Comparison of ENCODE assay signal across 27 cellular contexts in genomic region chr3:11878837-11879236, GRCh38. TPM values are rescaled to one million over a fixed set of nuclear protein-coding genes. Genes with fewer than 3 reads are reported as not detected.
A peak's percentile ranks its signal among the peaks of the same experiment; 100 is the strongest.
DNase-seq lines count a peak whose midpoint lies in the region; ATAC-seq and TF ChIP-seq lines count a peak whose summit lies in the region.
"Had no signal": no experiment of that assay in that cellular context is flagged by ENCODE, and none has a peak within 500 bp of the region (broad histone marks: within the 10 kb centered on the region; RNA-seq: fewer than 3 reads in every experiment).

No MANE protein-coding gene starts in this region.

- H2AFZ ChIP-seq in DND-41 (ENCODE audit: low read depth, low read length): no peak overlapping the region
- H2AFZ ChIP-seq in OCI-LY3 (ENCODE audit: low read depth, low read length): no peak overlapping the region
- H2AFZ ChIP-seq: PC-9 had no signal

- in situ Hi-C loops in ACHN (cut with HindIII; ENCODE audit: low pct_ligation_motif_present, low pct_unique_long_range_greater_than_20kb, low sequenced_read_pairs): no loop called here

- peak; percentile 2 for DNase-seq in ACHN
- no peak for DNase-seq in DND-41
- no peak for DNase-seq in foreskin keratinocyte
- DNase-seq in DMS114 treated with DMSO at 0.1 percent for 48 hours (lab: John Stamatoyannopoulos, UW; ENCODE audit: unreplicated experiment): no peak
- DNase-seq in CD8-positive, alpha-beta T cell: no peak
- no peak for DNase-seq in DMS79 treated with DMSO at 0.1 percent for 48 hours (lab: John Stamatoyannopoulos, UW)
- DNase-seq: amniotic stem cell; cerebellar nuclear complex; COR-L47; DMS79; esophagus squamous epithelium; heart right ventricle; NCI-H1105; NK-92 treated with Interleukin-12 subunit alpha and Interleukin-12 subunit beta, amount 100 ng/mL, for 24 hours; pancreas; PC-9; stimulated activated naive CD4-positive, alpha-beta T cell; T-helper 2 cell had no signal

- CTCF ChIA-PET in CD8-positive, alpha-beta T cell (lab: Charles Lee): no interaction called here

- no peak overlapping the region for H3K4me3 Mint-ChIP-seq in CD8-positive, alpha-beta T cell
- H3K4me3 Mint-ChIP-seq: activated naive CD4-positive, alpha-beta T cell treated with anti-CD3 and anti-CD28 coated beads, Interleukin-2, amount 50 U/mL, for 24 hours; brain; memory B cell; type B pancreatic cell had no signal

- H3K27ac Mint-ChIP-seq in CD8-positive, alpha-beta T cell: no peak overlapping the region
- H3K27ac Mint-ChIP-seq: activated naive CD4-positive, alpha-beta T cell treated with anti-CD3 and anti-CD28 coated beads, Interleukin-2, amount 50 U/mL, for 24 hours; brain; memory B cell; type B pancreatic cell had no signal

- H3K4me1 ChIP-seq in DND-41 (ENCODE audit: insufficient read depth, low read length): no peaks in the 10 kb centered on the region
- no peaks in the 10 kb centered on the region for H3K4me1 ChIP-seq in OCI-LY3 (ENCODE audit: low read length)
- H3K4me1 ChIP-seq in foreskin keratinocyte: no peaks in the 10 kb centered on the region
- no peaks in the 10 kb centered on the region for H3K4me1 ChIP-seq in CD8-positive, alpha-beta T cell (ENCODE audit: insufficient read depth, low read length)
- H3K4me1 ChIP-seq: BLaER1 treated with 17β-estradiol and CSF1 and Interleukin-3, amounts not matched to agents 10 nM and 100 nM; esophagus squamous epithelium; heart right ventricle; pancreas had no signal

- intact Hi-C loops in CD8-positive, alpha-beta T cell (cut with DNase I, micrococcal nuclease): no loop called here

- no peak overlapping the region for H3K9ac ChIP-seq in DND-41 (ENCODE audit: low read depth, low read length)
- H3K9ac ChIP-seq in OCI-LY3 (ENCODE audit: low read length): no peak overlapping the region
- H3K9ac ChIP-seq: BLaER1 treated with 17β-estradiol and CSF1 and Interleukin-3, amounts not matched to agents 10 nM and 100 nM had no signal

- TF ChIP-seq CTCF in DND-41 (IDR thresholded peaks at IDR 0.05; ENCODE audit: borderline replicate concordance, extremely low read depth, low read length, poor library complexity, severe bottlenecking): peak; percentile 47
- TF ChIP-seq CTCF in OCI-LY3 (IDR thresholded peaks at IDR 0.05; ENCODE audit: low read depth, low read length): 0 out of 2 replicates have a peak, but pooled peaks have one; percentile 7
- TF ChIP-seq CTCF in foreskin keratinocyte (conservative IDR thresholded peaks at IDR 0.05): peak; percentile 11
- no peak for TF ChIP-seq CTCF in CD8-positive, alpha-beta T cell (IDR thresholded peaks at IDR 0.05)

- no peak overlapping the region for H3K4me2 ChIP-seq in DND-41 (ENCODE audit: insufficient read depth, low read length)
- no peak overlapping the region for H3K4me2 ChIP-seq in OCI-LY3 (ENCODE audit: low read length)
- H3K4me2 ChIP-seq: BLaER1 treated with 17β-estradiol and CSF1 and Interleukin-3, amounts not matched to agents 10 nM and 100 nM; PC-9; smooth muscle cell had no signal

- no peaks in the 10 kb centered on the region for H3K4me1 Mint-ChIP-seq in CD8-positive, alpha-beta T cell (ENCODE audit: low read depth)
- H3K4me1 Mint-ChIP-seq: activated naive CD4-positive, alpha-beta T cell treated with anti-CD3 and anti-CD28 coated beads, Interleukin-2, amount 50 U/mL, for 24 hours; brain; memory B cell had no signal

- no peak for ATAC-seq in DND-41 (ENCODE audit: insufficient read depth, low read depth)
- ATAC-seq in foreskin keratinocyte: no peak
- ATAC-seq in CD8-positive, alpha-beta T cell: no peak
- ATAC-seq: heart right ventricle, left lobe of liver, pancreas, Right ventricle myocardium inferior had no signal

- H3K4me3 ChIP-seq in DND-41 (ENCODE audit: low read depth in 1 of 2, low read length in 2 of 2) (no peak overlapping the region), OCI-LY3 (ENCODE audit: low read length) (no peak overlapping the region)
- H3K4me3 ChIP-seq in CD8-positive, alpha-beta T cell (ENCODE audit: low read depth, low read length): no peak overlapping the region
- H3K4me3 ChIP-seq: BLaER1 treated with 17β-estradiol and CSF1 and Interleukin-3, amounts not matched to agents 10 nM and 100 nM; esophagus squamous epithelium; heart right ventricle; pancreas; PC-9; smooth muscle cell had no signal

- no peaks in the 10 kb centered on the region for H3K27me3 ChIP-seq in DND-41 (ENCODE audit: insufficient read depth, low read length, poor library complexity)
- H3K27me3 ChIP-seq in OCI-LY3 (ENCODE audit: low read depth, low read length): no peaks in the 10 kb centered on the region
- no peaks in the 10 kb centered on the region for H3K27me3 ChIP-seq in foreskin keratinocyte
- no peaks in the 10 kb centered on the region for H3K27me3 ChIP-seq in CD8-positive, alpha-beta T cell (ENCODE audit: insufficient read depth, low read length)
- H3K27me3 ChIP-seq: BLaER1 treated with 17β-estradiol and CSF1 and Interleukin-3, amounts not matched to agents 10 nM and 100 nM; pancreas had no signal

- H3K36me3 ChIP-seq in DND-41 (ENCODE audit: insufficient read depth, low read length): no peaks in the 10 kb centered on the region
- no peaks in the 10 kb centered on the region for H3K36me3 ChIP-seq in OCI-LY3 (replicated peaks; ENCODE audit: low read depth, low read length)
- no peaks in the 10 kb centered on the region for H3K36me3 ChIP-seq in CD8-positive, alpha-beta T cell (ENCODE audit: insufficient read depth, low read length)
- H3K36me3 ChIP-seq: BLaER1 treated with 17β-estradiol and CSF1 and Interleukin-3, amounts not matched to agents 10 nM and 100 nM; esophagus squamous epithelium; heart right ventricle; pancreas had no signal

- no peaks in the 10 kb centered on the region for H3K9me3 ChIP-seq in DND-41 (ENCODE audit: insufficient read depth, low read length, severe bottlenecking)
- no peaks in the 10 kb centered on the region for H3K9me3 ChIP-seq in OCI-LY3 (ENCODE audit: insufficient read depth, low read length)
- H3K9me3 ChIP-seq in CD8-positive, alpha-beta T cell (ENCODE audit: low read length): no peaks in the 10 kb centered on the region
- H3K9me3 ChIP-seq: BLaER1 treated with 17β-estradiol and CSF1 and Interleukin-3, amounts not matched to agents 10 nM and 100 nM; esophagus squamous epithelium; heart right ventricle; pancreas had no signal

- H3K79me2 ChIP-seq in DND-41 (ENCODE audit: insufficient read depth, low read length): no peaks in the 10 kb centered on the region
- H3K79me2 ChIP-seq in OCI-LY3 (ENCODE audit: low read length): no peaks in the 10 kb centered on the region

- POLR2A ChIA-PET in CD8-positive, alpha-beta T cell (lab: Charles Lee): no interaction called here

- H4K20me1 ChIP-seq in DND-41 (ENCODE audit: insufficient read depth, low read length) (no peaks in the 10 kb centered on the region), OCI-LY3 (ENCODE audit: insufficient read depth, low read length) (no peaks in the 10 kb centered on the region)
- H4K20me1 ChIP-seq: BLaER1 treated with 17β-estradiol and CSF1 and Interleukin-3, amounts not matched to agents 10 nM and 100 nM had no signal

- no peaks in the 10 kb centered on the region for H3K9me3 Mint-ChIP-seq in CD8-positive, alpha-beta T cell
- H3K9me3 Mint-ChIP-seq: activated naive CD4-positive, alpha-beta T cell treated with anti-CD3 and anti-CD28 coated beads, Interleukin-2, amount 50 U/mL, for 24 hours; memory B cell; type B pancreatic cell had no signal

- no peaks in the 10 kb centered on the region for H3K36me3 Mint-ChIP-seq in CD8-positive, alpha-beta T cell
- H3K36me3 Mint-ChIP-seq: activated naive CD4-positive, alpha-beta T cell treated with anti-CD3 and anti-CD28 coated beads, Interleukin-2, amount 50 U/mL, for 24 hours; brain; memory B cell; type B pancreatic cell had no signal

- peaks cover 18% of the 10 kb centered on the region for H3K27me3 Mint-ChIP-seq in CD8-positive, alpha-beta T cell (ENCODE audit: low read depth)

- no peak overlapping the region for H3K27ac ChIP-seq in DND-41 (ENCODE audit: low read length)
- no peak overlapping the region for H3K27ac ChIP-seq in OCI-LY3 (ENCODE audit: low read length)
- H3K27ac ChIP-seq in foreskin keratinocyte: no peak overlapping the region
- no peak overlapping the region for H3K27ac ChIP-seq in CD8-positive, alpha-beta T cell (ENCODE audit: low read depth, low read length)
- H3K27ac ChIP-seq: BLaER1 treated with 17β-estradiol and CSF1 and Interleukin-3, amounts not matched to agents 10 nM and 100 nM; esophagus squamous epithelium; heart right ventricle; pancreas; PC-9 had no signal

RNA-seq across cellular contexts. Expression of gene TAMM41, which starts 32.2 kb away (rescaled TPM):
- total RNA-seq in foreskin keratinocyte: 13.1 and 15.3 TPM in 2 replicates
- 16.9 and 17.8 TPM in 2 replicates for polyA plus RNA-seq in foreskin keratinocyte
- total RNA-seq in CD8-positive, alpha-beta T cell: 10 to 100 TPM; 16.2 to 18.5 TPM
